Comparison of ENCODE assay signal across 8 cellular contexts in the genomic region with DNA sequence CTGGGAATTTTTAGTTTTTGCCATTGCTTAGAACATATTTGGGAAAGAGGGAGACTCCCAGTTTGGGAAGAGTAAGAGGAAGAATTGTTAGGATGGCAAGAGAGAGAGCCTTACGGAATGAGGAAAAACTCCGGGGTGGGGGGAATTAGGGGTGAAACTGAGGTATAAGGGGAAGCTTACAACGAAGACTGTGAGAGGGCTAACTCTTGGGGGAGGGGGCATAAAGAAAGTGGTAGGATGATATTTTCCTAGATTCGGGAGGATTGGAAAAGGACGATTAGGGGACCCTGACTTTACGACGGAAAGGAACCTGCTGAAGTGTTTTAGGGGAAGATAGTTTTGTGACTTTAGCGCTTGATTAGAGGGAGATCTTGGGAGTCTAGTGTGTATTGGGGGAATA. TPM values are rescaled to one million over a fixed set of nuclear protein-coding genes. Genes with fewer than 3 reads are reported as not detected.
DNase-seq lines count a peak whose midpoint lies in the region; ATAC-seq and TF ChIP-seq lines count a peak whose summit lies in the region.

No MANE protein-coding gene starts in this region.

- H3K36me3 ChIP-seq in H7 (replicated peaks; ENCODE audit: control insufficient read depth, insufficient read depth, low read length) (peaks cover 1% of the 10 kb centered on the region; the same call in 1 of the 2 replicates), SJSA1 (no peaks in the 10 kb centered on the region), sigmoid colon (no peaks in the 10 kb centered on the region)

- H3K27me3 ChIP-seq in H7 (ENCODE audit: control insufficient read depth, insufficient read depth, low read length) (no peaks in the 10 kb centered on the region), SJSA1 (replicated peaks) (no peaks in the 10 kb centered on the region), sigmoid colon (no peaks in the 10 kb centered on the region)

- peak; percentile 22 for DNase-seq in H7
- no peak for DNase-seq in SJSA1 (ENCODE audit: low read depth in 1 of 2, low spot score in 2 of 2)
- no peak for DNase-seq in fibroblast of mammary gland (ENCODE audit: low read depth)
- DNase-seq in sigmoid colon, result no peak
- no peak for DNase-seq in NCI-H446 (lab: John Stamatoyannopoulos, UW)
- DNase-seq in AG08396 (ENCODE audit: low spot score), result no peak
- DNase-seq in ureter (ENCODE audit: low spot score), result no peak

- H3K27ac ChIP-seq in SJSA1 (peak overlapping the region; percentile 73), sigmoid colon (peak overlapping the region; percentile 89 to 93 (median 90))

- H3K9me3 ChIP-seq in SJSA1 (replicated peaks), result no peaks in the 10 kb centered on the region
- H3K9me3 ChIP-seq in sigmoid colon, result no peaks in the 10 kb centered on the region

- TF ChIP-seq POLR2A in sigmoid colon (IDR thresholded peaks at IDR 0.05), result no peak

- peak overlapping the region; percentile 85 for H3K4me3 ChIP-seq in H7 (ENCODE audit: insufficient read depth, low read depth, low read length)
- peak overlapping the region; percentile 74 for H3K4me3 ChIP-seq in SJSA1
- peak overlapping the region; percentile 75 for H3K4me3 ChIP-seq in fibroblast of mammary gland (ENCODE audit: control insufficient read depth, low read depth, low read length)
- peak overlapping the region; percentile 56 to 72 (median 69) for H3K4me3 ChIP-seq in sigmoid colon

- no peak for TF ChIP-seq EP300 in sigmoid colon (IDR thresholded peaks at IDR 0.05)

- intact Hi-C loops in sigmoid colon (cut with DNase I), result no loop called here

- no peak for ATAC-seq in HG03095 (IDR thresholded peaks at IDR 0.05; ENCODE audit: unreplicated experiment)

- 0% methylated on average over 8 of the region's 8 CpGs for WGBS in sigmoid colon, 2 donors

- TF ChIP-seq CTCF in fibroblast of mammary gland (conservative IDR thresholded peaks at IDR 0.05; ENCODE audit: control insufficient read depth, insufficient read depth, low read depth, low read length) (no peak), sigmoid colon (IDR thresholded peaks at IDR 0.05) (no peak)

- H3K4me1 ChIP-seq in SJSA1 (replicated peaks) (peaks cover 5% of the 10 kb centered on the region), sigmoid colon (no peaks in the 10 kb centered on the region)

RNA-seq across cellular contexts. Expression of a gene that starts 0.6 kb away (rescaled TPM):
- total RNA-seq in H7 (2014; rRNA removed; shearing (Covaris generic)), result 48.1 and 65.9 TPM in 2 replicates
- total RNA-seq in SJSA1 (2014; rRNA removed; shearing (Covaris generic)), result 16.6 and 20.9 TPM in 2 replicates
- 10 to 100 TPM in 2 of 4 donors, 1 to 10 TPM in 2; 8.8 to 13.2 (median 10.8) TPM for total RNA-seq in sigmoid colon
- polyA plus RNA-seq in sigmoid colon, result 1 to 10 TPM; 4.8 to 7.6 (median 7.4) TPM
- 27.6 TPM for total RNA-seq in ureter
